12 cellular contexts compared by ENCODE assay signal in the genomic region with DNA sequence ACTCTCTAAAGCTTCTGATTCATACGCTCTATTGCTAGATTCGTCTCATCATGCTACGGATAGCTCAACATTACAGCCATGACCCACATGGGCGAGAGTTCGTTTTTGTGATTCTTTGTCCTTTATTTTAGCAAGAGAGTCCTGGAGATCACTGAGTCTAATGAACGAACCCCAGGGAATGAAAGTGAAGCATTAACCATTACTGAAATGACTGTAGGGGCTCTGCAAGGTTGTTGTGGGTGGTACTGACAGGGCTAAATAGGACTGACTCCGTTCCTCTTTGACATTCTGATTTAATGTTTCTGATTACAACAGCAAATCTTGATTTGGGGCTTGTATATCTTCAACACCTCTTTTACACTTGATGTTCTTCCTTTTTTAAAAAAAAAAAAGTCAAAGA. TPM values are rescaled to one million over a fixed set of nuclear protein-coding genes. Genes with fewer than 3 reads are reported as not detected.
A peak's percentile ranks its signal among the peaks of the same experiment; 100 is the strongest.
DNase-seq lines count a peak whose midpoint lies in the region; ATAC-seq lines count a peak whose summit lies in the region.
"Had no signal": no experiment of that assay in that cellular context is flagged by ENCODE, and none has a peak within 500 bp of the region (broad histone marks: within the 10 kb centered on the region; RNA-seq: fewer than 3 reads in every experiment).

No MANE protein-coding gene starts in this region.

- H3K4me3 ChIP-seq in CD4-positive, CD25-positive, alpha-beta regulatory T cell (ENCODE audit: low read depth, low read length), result no peak overlapping the region
- no peak overlapping the region for H3K4me3 ChIP-seq in right cardiac atrium (ENCODE audit: low read length)
- H3K4me3 ChIP-seq: esophagus muscularis mucosa had no signal

- H3K4me1 Mint-ChIP-seq in CD4-positive, CD25-positive, alpha-beta regulatory T cell, result peaks cover 0 to 21% (median 6%) of the 10 kb centered on the region in 4 donors

- peaks cover 15% of the 10 kb centered on the region for H3K36me3 ChIP-seq in CD4-positive, CD25-positive, alpha-beta regulatory T cell (ENCODE audit: control insufficient read depth, insufficient read depth, low read length)

- H3K27ac ChIP-seq in CD4-positive, CD25-positive, alpha-beta regulatory T cell (ENCODE audit: insufficient read depth, low read length, poor library complexity, severe bottlenecking), result no peak overlapping the region
- no peak overlapping the region for H3K27ac ChIP-seq in right cardiac atrium (ENCODE audit: low read length)
- H3K27ac ChIP-seq: esophagus muscularis mucosa had no signal

- no peak for DNase-seq in CD4-positive, CD25-positive, alpha-beta regulatory T cell
- no peak for DNase-seq in NCI-H2227 treated with DMSO at 0.1 percent for 48 hours (lab: John Stamatoyannopoulos, UW)
- no peak for DNase-seq in NK-92 (lab: John Stamatoyannopoulos, UW; ENCODE audit: unreplicated experiment)
- DNase-seq in right cardiac atrium, result no peak
- DNase-seq in kidney glomerular epithelial cell (lab: John Stamatoyannopoulos, UW), result no peak
- DNase-seq: C1 segment of cervical spinal cord, NCI-H82 had no signal

- ATAC-seq in CD4-positive, CD25-positive, alpha-beta regulatory T cell (ENCODE audit: low read depth in 2 of 2), result peak in 1 of 2 donors; percentile 28
- ATAC-seq in GM18868 (IDR thresholded peaks at IDR 0.05; ENCODE audit: unreplicated experiment), result peak; percentile 96
- ATAC-seq in HG02610 (IDR thresholded peaks at IDR 0.05; ENCODE audit: unreplicated experiment), result peak; percentile 92
- peak; percentile 77 for ATAC-seq in HG03565 (IDR thresholded peaks at IDR 0.05; ENCODE audit: unreplicated experiment)
- no peak for ATAC-seq in right cardiac atrium

- H3K27me3 Mint-ChIP-seq in CD4-positive, CD25-positive, alpha-beta regulatory T cell, result peaks cover 6% of the 10 kb centered on the region
- H3K27me3 Mint-ChIP-seq: IgD-negative memory B cell had no signal

- peaks cover 4% of the 10 kb centered on the region for H3K4me1 ChIP-seq in CD4-positive, CD25-positive, alpha-beta regulatory T cell (ENCODE audit: control insufficient read depth, insufficient read depth, low read length, poor library complexity, severe bottlenecking)
- H3K4me1 ChIP-seq in right cardiac atrium (ENCODE audit: control insufficient read depth, insufficient read depth, low read length), result no peaks in the 10 kb centered on the region
- H3K4me1 ChIP-seq: esophagus muscularis mucosa had no signal

- intact Hi-C loops in right cardiac atrium (cut with DNase I), result no loop called here

- H3K9me3 Mint-ChIP-seq in CD4-positive, CD25-positive, alpha-beta regulatory T cell, result no peaks in the 10 kb centered on the region
- H3K9me3 Mint-ChIP-seq: IgD-negative memory B cell had no signal

- no peak overlapping the region for H3K4me3 Mint-ChIP-seq in CD4-positive, CD25-positive, alpha-beta regulatory T cell
- H3K4me3 Mint-ChIP-seq: IgD-negative memory B cell had no signal

- H3K27ac Mint-ChIP-seq in CD4-positive, CD25-positive, alpha-beta regulatory T cell, result peak overlapping the region in 2 of 3 donors; percentile 69 to 81

- no peaks in the 10 kb centered on the region for H3K9me3 ChIP-seq in CD4-positive, CD25-positive, alpha-beta regulatory T cell (ENCODE audit: control insufficient read depth in 2 of 2, low read length in 2 of 2)
- no peaks in the 10 kb centered on the region for H3K9me3 ChIP-seq in right cardiac atrium (ENCODE audit: control insufficient read depth, low read length)
- H3K9me3 ChIP-seq: esophagus muscularis mucosa had no signal

- peaks cover 8% of the 10 kb centered on the region for H3K36me3 Mint-ChIP-seq in CD4-positive, CD25-positive, alpha-beta regulatory T cell
- H3K36me3 Mint-ChIP-seq: IgD-negative memory B cell had no signal

- 90% methylated on average over 7 of the region's 7 CpGs for WGBS in right cardiac atrium

- no peaks in the 10 kb centered on the region for H3K27me3 ChIP-seq in CD4-positive, CD25-positive, alpha-beta regulatory T cell (ENCODE audit: control insufficient read depth, insufficient read depth, low read length)
- no peaks in the 10 kb centered on the region for H3K27me3 ChIP-seq in right cardiac atrium (ENCODE audit: control insufficient read depth, insufficient read depth)
- H3K27me3 ChIP-seq: esophagus muscularis mucosa had no signal

RNA-seq across cellular contexts. Expression of a gene that starts 13.7 kb away (rescaled TPM):
- 74.3 TPM for total RNA-seq in CD4-positive, CD25-positive, alpha-beta regulatory T cell
- polyA plus RNA-seq in CD4-positive, CD25-positive, alpha-beta regulatory T cell, result 100 to 1,000 TPM; 110 to 133 (median 123) TPM
- total RNA-seq in right cardiac atrium, result 10 to 100 TPM; 73.4 to 80.4 (median 79.5) TPM
- 74.3 TPM for polyA plus RNA-seq in right cardiac atrium

RNA-seq across cellular contexts. Expression of a gene that starts 42.7 kb away (rescaled TPM):
- total RNA-seq in CD4-positive, CD25-positive, alpha-beta regulatory T cell, result 9.8 TPM
- polyA plus RNA-seq in CD4-positive, CD25-positive, alpha-beta regulatory T cell, result 1 to 10 TPM in 3 of 4 donors, under 1 TPM in 1; 0.96 to 4.0 (median 2.9) TPM
- under 1 TPM; 0.51 to 0.79 (median 0.64) TPM for total RNA-seq in right cardiac atrium
- 0.34 TPM for polyA plus RNA-seq in right cardiac atrium

Comparison
In these comparisons a context has a peak if more than half of its experiments do, and no peak if none do; other contexts are left out.
1. ATAC-seq: peak in GM18868 (single experiment), HG02610 (single experiment) and HG03565 (single experiment); none in right cardiac atrium (0 of 2).